35 cellular contexts compared by ENCODE assay signal in the genomic region with DNA sequence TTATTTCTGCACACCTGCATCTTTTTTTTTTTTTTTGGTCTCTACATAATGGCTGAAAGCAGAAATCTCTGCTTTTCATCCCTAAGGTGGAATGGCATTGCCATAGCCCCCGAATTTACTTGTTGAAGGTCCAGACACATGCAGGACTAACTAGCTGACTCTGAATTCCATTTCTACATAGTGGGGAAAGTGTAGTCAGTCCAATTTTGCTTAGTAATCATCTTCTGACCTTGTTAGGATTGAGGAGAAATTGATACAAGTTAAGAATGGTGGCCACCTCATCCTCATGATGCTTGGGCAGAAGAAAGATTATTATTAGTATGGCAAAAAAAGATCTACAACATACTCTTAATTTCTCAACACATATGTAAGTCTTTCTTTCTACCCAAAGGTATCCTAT. TPM values are rescaled to one million over a fixed set of nuclear protein-coding genes. Genes with fewer than 3 reads are reported as not detected.
"Had no signal": no experiment of that assay in that cellular context is flagged by ENCODE, and none has a peak within 500 bp of the region (broad histone marks: within the 10 kb centered on the region; RNA-seq: fewer than 3 reads in every experiment).

No MANE protein-coding gene starts in this region.

- H3K4me3 ChIP-seq: MG63 had no signal

- H3K27me3 ChIP-seq: MG63 had no signal

- H3K36me3 ChIP-seq: MG63 had no signal

- H3K9me3 ChIP-seq: MG63 had no signal

- DNase-seq: MG63, MM.1S, MV-4-11, NCI-H1048, NCI-H1092, NCI-H1092 treated with DMSO at 0.1 percent for 48 hours, NCI-H1105, NCI-H1105 treated with DMSO at 0.1 percent for 48 hours, NCI-H1417, NCI-H1417 treated with DMSO at 0.1 percent for 48 hours, NCI-H1436, NCI-H1436 treated with DMSO at 0.1 percent for 48 hours, NCI-H146, NCI-H1694, NCI-H1694 treated with DMSO at 0.1 percent for 48 hours, NCI-H187, NCI-H187 treated with DMSO at 0.1 percent for 48 hours, NCI-H1930, NCI-H2029, NCI-H2029 treated with DMSO at 0.1 percent for 48 hours, NCI-H2081, NCI-H2081 treated with DMSO at 0.1 percent for 48 hours, NCI-H2107, NCI-H2171, NCI-H2171 treated with DMSO at 0.1 percent for 48 hours, NCI-H2227 treated with DMSO at 0.1 percent for 48 hours, NCI-H226, NCI-H345, NCI-H446, NCI-H446 treated with DMSO at 0.1 percent for 48 hours, NCI-H510A, NCI-H510A treated with DMSO at 0.1 percent for 48 hours, NCI-H524 treated with DMSO at 0.1 percent for 48 hours, NCI-H526 had no signal

RNA-seq across cellular contexts. Expression of a gene that starts 16.4 kb away (rescaled TPM):
- total RNA-seq: LHCN-M2 had no signal
